In the genomic region with DNA sequence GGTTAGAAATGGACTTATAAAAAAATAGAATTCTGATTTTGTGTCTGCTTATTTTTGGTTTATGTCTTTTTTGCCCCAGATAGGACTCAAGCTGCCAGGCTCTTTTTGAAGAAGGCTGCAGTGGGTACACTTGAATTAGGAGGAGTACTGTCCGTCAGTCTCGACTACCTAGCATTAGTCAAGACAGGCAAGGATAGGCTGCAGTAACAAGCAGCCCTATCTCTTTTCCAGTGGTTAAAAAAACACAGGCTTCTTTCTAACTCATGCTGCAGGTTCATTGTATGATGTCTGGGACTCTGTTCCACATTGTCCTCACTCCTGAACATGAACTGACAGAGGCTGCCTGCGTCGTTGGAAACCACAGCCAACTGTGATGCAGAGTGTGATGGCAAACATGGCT, we compare ENCODE assay signal across 8 cellular contexts. TPM values are rescaled to one million over a fixed set of nuclear protein-coding genes. Genes with fewer than 3 reads are reported as not detected.
"Had no signal": no experiment of that assay in that cellular context is flagged by ENCODE, and none has a peak within 500 bp of the region (broad histone marks: within the 10 kb centered on the region; RNA-seq: fewer than 3 reads in every experiment).

No MANE protein-coding gene starts in this region.

- FAIRE-seq: G401.6, GM12878, GM12891, GM12892, GM18507, GM19239 had no signal

- ATAC-seq: GM12878 had no signal

- H3K4me3 ChIP-seq: GM12878 had no signal

- DNase-seq: GDM1, GF-D8 had no signal

RNA-seq across cellular contexts. Expression of gene C16orf46, which starts 8.0 kb away (rescaled TPM):
- total RNA-seq: GM12878 had no signal
